ENCODE assay signal across 10 cellular contexts in the genomic region with DNA sequence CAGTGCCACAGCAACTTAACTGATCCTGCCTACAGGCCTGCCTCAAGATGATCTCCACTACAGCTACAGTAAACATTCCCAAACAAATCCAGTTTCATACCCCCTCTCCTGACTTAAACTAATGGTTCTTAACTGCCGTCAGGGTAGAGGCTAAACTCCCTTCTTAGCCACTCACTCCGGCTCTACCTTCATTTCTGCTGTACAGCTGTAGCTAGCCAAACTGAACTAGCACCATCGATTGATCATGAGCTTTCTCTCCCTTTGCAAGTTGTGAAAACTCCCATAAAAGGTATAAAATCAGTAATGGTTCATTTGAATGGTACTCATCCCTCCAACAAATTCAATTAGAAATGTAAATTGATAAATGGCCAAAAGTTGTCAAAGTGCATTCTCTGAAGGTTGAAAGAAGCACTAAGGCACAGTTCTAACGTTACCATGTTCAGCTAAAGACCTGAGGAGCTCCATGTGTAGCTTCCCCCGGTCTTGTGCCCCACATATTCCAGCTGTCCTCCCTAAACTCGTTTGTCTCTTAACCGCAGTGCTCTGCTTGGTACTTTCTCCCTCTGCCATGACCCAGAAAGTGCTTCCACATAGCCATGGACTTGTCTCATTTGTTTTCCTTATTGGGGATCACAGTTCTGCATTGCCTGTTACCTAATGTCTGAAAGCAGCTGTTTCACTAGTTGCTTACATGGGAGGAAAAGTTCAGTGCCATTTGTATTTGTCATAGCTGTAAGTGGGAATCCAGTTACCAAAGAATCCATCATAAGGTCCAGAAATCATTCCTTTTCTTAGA. TPM values are rescaled to one million over a fixed set of nuclear protein-coding genes. Genes with fewer than 3 reads are reported as not detected.
A peak's percentile ranks its signal among the peaks of the same experiment; 100 is the strongest.
DNase-seq lines count a peak whose midpoint lies in the region; ATAC-seq, FAIRE-seq and TF ChIP-seq lines count a peak whose summit lies in the region.
"Had no signal": no experiment of that assay in that cellular context is flagged by ENCODE, and none has a peak within 500 bp of the region (broad histone marks: within the 10 kb centered on the region; RNA-seq: fewer than 3 reads in every experiment).

No MANE protein-coding gene starts in this region.

- H2AFZ ChIP-seq in HepG2 (ENCODE audit: low read length): no peak overlapping the region

- no peaks in the 10 kb centered on the region for H3K9me3 ChIP-seq in HepG2 (ENCODE audit: low read length)
- H3K9me3 ChIP-seq in right lobe of liver: no peaks in the 10 kb centered on the region
- H3K9me3 ChIP-seq in Panc1 (ENCODE audit: control insufficient read depth, insufficient read depth, low read depth, low read length): no peaks in the 10 kb centered on the region

- CTCF ChIA-PET in HepG2 (lab: Yijun Ruan, JAX; ENCODE audit: low intra/inter-chr PET ratio, low total read pairs): no interaction called here
- CTCF ChIA-PET in Panc1 (lab: Charles Lee): interaction anchor here (0.6 kb wide), 1 partner anchor 61 kb away, joined by 7 read pairs; no protein-coding TSS in a partner anchor

- H3K9ac ChIP-seq in HepG2 (ENCODE audit: insufficient read depth, low read depth, low read length): no peak overlapping the region

- H3K4me3 ChIP-seq in HepG2 (replicated peaks in 1 of 3; ENCODE audit: insufficient read depth in 1 of 3, low read depth in 2 of 3, low read length in 3 of 3) (no peak overlapping the region), right lobe of liver (no peak overlapping the region), Panc1 (ENCODE audit: low read depth in 2 of 2, low read length in 2 of 2) (no peak overlapping the region)

- H3K36me3 ChIP-seq in HepG2 (replicated peaks in 1 of 2; ENCODE audit: control insufficient read depth in 1 of 2, insufficient read depth in 2 of 2, low read length in 2 of 2): peaks cover 8 to 38% of the 10 kb centered on the region in 2 experiments
- peaks cover 0 to 47% (median 22%) of the 10 kb centered on the region in 4 donors for H3K36me3 ChIP-seq in right lobe of liver
- H3K36me3 ChIP-seq in Panc1 (ENCODE audit: control insufficient read depth, insufficient read depth, low read length): peaks cover 37% of the 10 kb centered on the region

- ATAC-seq in HepG2: peak; percentile 14; the same call in 2 of the 3 replicates
- no peak for ATAC-seq in right lobe of liver
- ATAC-seq in Panc1: peak; percentile 57
- no peak for ATAC-seq in HG02642 (IDR thresholded peaks at IDR 0.05; ENCODE audit: poor library complexity, unreplicated experiment)

- 90% methylated on average over 7 of the region's 7 CpGs for WGBS in HepG2 (ENCODE audit: low lambda C conversion rate)
- 82% methylated on average over 7 of the region's 7 CpGs for WGBS in right lobe of liver (ENCODE audit: insufficient coverage, low coverage, low lambda C conversion rate, missing lambda C conversion rate)

- TF ChIP-seq CTCF in HepG2 (CRISPR knock-in tag; IDR thresholded peaks at IDR 0.05) (no peak), right lobe of liver (IDR thresholded peaks at IDR 0.05) (no peak), Panc1 (IDR thresholded peaks at IDR 0.05) (no peak), GM13976 (IDR thresholded peaks at IDR 0.05; ENCODE audit: borderline replicate concordance, control extremely low read depth, extremely low read depth, insufficient read depth, missing control alignments) (no peak)

- no peak overlapping the region for H3K4me2 ChIP-seq in HepG2 (ENCODE audit: low read depth, low read length)

- in situ Hi-C loops in HepG2 (cut with HindIII; ENCODE audit: extremely low pct_ligation_motif_present, low pct_unique_long_range_greater_than_20kb): no loop called here
- in situ Hi-C loops in Panc1 (cut with HindIII; ENCODE audit: low pct_unique_long_range_greater_than_20kb, low sequenced_read_pairs): no loop called here
- in situ Hi-C loops in GM13976 (cut with MboI; ENCODE audit: low sequenced_read_pairs, unreplicated experiment): no loop called here

- no peak overlapping the region for H3K27ac ChIP-seq in HepG2 (ENCODE audit: extremely low read length, insufficient read depth, low read length)
- H3K27ac ChIP-seq in right lobe of liver: no peak overlapping the region
- no peak overlapping the region for H3K27ac ChIP-seq in Panc1 (ENCODE audit: low read length)

- TF ChIP-seq RAD21 in HepG2 (CRISPR knock-in tag; IDR thresholded peaks at IDR 0.05): no peak

- H3K27me3 ChIP-seq in HepG2 (ENCODE audit: control insufficient read depth in 1 of 2, insufficient read depth in 2 of 2, low read length in 2 of 2) (no peaks in the 10 kb centered on the region), right lobe of liver (no peaks in the 10 kb centered on the region), Panc1 (ENCODE audit: control insufficient read depth, insufficient read depth, low read length) (no peaks in the 10 kb centered on the region)

- no peak for DNase-seq in HepG2 (ENCODE audit: low spot score)
- DNase-seq in right lobe of liver: no peak
- DNase-seq in Panc1 (ENCODE audit: low read depth, low spot score): no peak
- peak; percentile 62 for DNase-seq in fibroblast of gingiva (ENCODE audit: low read depth)
- no peak for DNase-seq in frontal cortex (ENCODE audit: low spot score in 2 of 2)
- no peak for DNase-seq in GM13976 (ENCODE audit: low spot score)
- no peak for DNase-seq in NCI-H146 (lab: John Stamatoyannopoulos, UW)
- DNase-seq: NCI-H1092 treated with DMSO at 0.1 percent for 48 hours, right cardiac atrium had no signal

- H3K79me2 ChIP-seq in HepG2 (ENCODE audit: insufficient read depth, low read length): no peaks in the 10 kb centered on the region

- intact Hi-C loops in HepG2 (cut with micrococcal nuclease; ENCODE audit: unreplicated experiment) (no loop called here), right lobe of liver (cut with DNase I) (no loop called here), Panc1 (cut with micrococcal nuclease; ENCODE audit: unreplicated experiment) (no loop called here)

- POLR2A ChIA-PET in HepG2 (lab: Yijun Ruan, JAX): no interaction called here
- POLR2A ChIA-PET in Panc1 (lab: Charles Lee): no interaction called here

- H3K4me1 ChIP-seq in HepG2 (ENCODE audit: insufficient read depth, low read length) (no peaks in the 10 kb centered on the region), right lobe of liver (no peaks in the 10 kb centered on the region), Panc1 (ENCODE audit: control insufficient read depth, insufficient read depth, low read length) (no peaks in the 10 kb centered on the region)

- BruUV-seq in HepG2 (replicated peaks; lab: Mats Ljungman, UMichigan): no TSS peak
- BruUV-seq in Panc1 (replicated peaks; lab: Mats Ljungman, UMichigan): no TSS peak

- H4K20me1 ChIP-seq in HepG2 (ENCODE audit: insufficient read depth, low read length): peaks cover 3% of the 10 kb centered on the region; the same call in 1 of the 2 replicates

- TF ChIP-seq POLR2A in HepG2 (IDR thresholded peaks at IDR 0.05; ENCODE audit: insufficient read depth in 1 of 2, low read depth in 2 of 2, low read length in 2 of 2) (no peak), right lobe of liver (IDR thresholded peaks at IDR 0.05) (no peak)

- no peak for FAIRE-seq in HepG2 (lab: Jason Lieb, UNC)
- FAIRE-seq in frontal cortex (lab: Jason Lieb, UNC): no peak

- TF ChIP-seq EP300 in HepG2 (IDR thresholded peaks at IDR 0.05; ENCODE audit: low read depth in 2 of 2, low read length in 2 of 2) (no peak), HepG2 (CRISPR knock-in tag; IDR thresholded peaks at IDR 0.05; ENCODE audit: borderline replicate concordance) (no peak)

TF ChIP-seq in HepG2, 621 proteins besides CTCF, POLR2A, EP300 and RAD21 (continues in another document):
- TF ChIP-seq KLF9 (CRISPR knock-in tag; IDR thresholded peaks at IDR 0.05; ENCODE audit: low read depth) (no peak), AGO2 (optimal IDR thresholded peaks at IDR 0.05; ENCODE audit: low read depth, low read length) (no peak)
- TF ChIP-seq, protein P1, sequence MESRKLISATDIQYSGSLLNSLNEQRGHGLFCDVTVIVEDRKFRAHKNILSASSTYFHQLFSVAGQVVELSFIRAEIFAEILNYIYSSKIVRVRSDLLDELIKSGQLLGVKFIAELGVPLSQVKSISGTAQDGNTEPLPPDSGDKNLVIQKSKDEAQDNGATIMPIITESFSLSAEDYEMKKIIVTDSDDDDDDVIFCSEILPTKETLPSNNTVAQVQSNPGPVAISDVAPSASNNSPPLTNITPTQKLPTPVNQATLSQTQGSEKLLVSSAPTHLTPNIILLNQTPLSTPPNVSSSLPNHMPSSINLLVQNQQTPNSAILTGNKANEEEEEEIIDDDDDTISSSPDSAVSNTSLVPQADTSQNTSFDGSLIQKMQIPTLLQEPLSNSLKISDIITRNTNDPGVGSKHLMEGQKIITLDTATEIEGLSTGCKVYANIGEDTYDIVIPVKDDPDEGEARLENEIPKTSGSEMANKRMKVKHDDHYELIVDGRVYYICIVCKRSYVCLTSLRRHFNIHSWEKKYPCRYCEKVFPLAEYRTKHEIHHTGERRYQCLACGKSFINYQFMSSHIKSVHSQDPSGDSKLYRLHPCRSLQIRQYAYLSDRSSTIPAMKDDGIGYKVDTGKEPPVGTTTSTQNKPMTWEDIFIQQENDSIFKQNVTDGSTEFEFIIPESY (CRISPR knock-in tag; IDR thresholded peaks at IDR 0.05): no peak

RNA-seq across cellular contexts. Expression of a gene that starts 49.8 kb away (rescaled TPM):
- total RNA-seq in HepG2 (2016; rRNA removed; fragmentation: Illumina TruSeq; extraction: Trizol) (211 and 292 TPM in 2 replicates), right lobe of liver (10 to 100 TPM; 32.6 to 51.0 (median 39.5) TPM), Panc1 (2021; ENCODE audit: unreplicated experiment) (180 TPM), frontal cortex (257 TPM)
- 16.1 and 20.6 TPM in 2 replicates for total RNA-seq in HepG2 (2016; cell fraction: cytosol; rRNA removed; fragmentation: Illumina TruSeq; extraction: Trizol; ENCODE audit: low read depth)
- total RNA-seq in HepG2 (2016; cell fraction: insoluble cytoplasmic fraction; rRNA removed; fragmentation: Illumina TruSeq; extraction: Trizol): 213 and 291 TPM in 2 replicates
- total RNA-seq in HepG2 (2016; cell fraction: membrane; rRNA removed; fragmentation: Illumina TruSeq; extraction: Trizol): 42.1 and 50.4 TPM in 2 replicates
- 202 and 214 TPM in 2 replicates for total RNA-seq in HepG2 (2016; cell fraction: nucleus; rRNA removed; fragmentation: Illumina TruSeq; extraction: Trizol)
- 73.0 and 84.8 TPM in 2 replicates for polyA plus RNA-seq in HepG2 (2011; rRNA removed)
- 58.2 and 75.5 TPM in 2 replicates for polyA plus RNA-seq in HepG2 (2011; cell fraction: cytosol; rRNA removed)
- 60.1 and 67.7 TPM in 2 replicates for polyA plus RNA-seq in HepG2 (2011; cell fraction: nucleus; rRNA removed)
- 68.2 and 72.8 TPM in 2 replicates for polyA plus RNA-seq in HepG2 (2012)
- polyA plus RNA-seq in HepG2 (2016; cell fraction: cytosol; fragmentation: Illumina TruSeq; extraction: Trizol; ENCODE audit: low read depth): 10.6 and 12.5 TPM in 2 replicates
- polyA plus RNA-seq in HepG2 (2016; cell fraction: insoluble cytoplasmic fraction; fragmentation: Illumina TruSeq; extraction: Trizol; ENCODE audit: low read depth): 227 and 240 TPM in 2 replicates
- 25.1 and 29.4 TPM in 2 replicates for polyA plus RNA-seq in HepG2 (2016; cell fraction: membrane; fragmentation: Illumina TruSeq; extraction: Trizol; ENCODE audit: low read depth)
- 148 and 178 TPM in 2 replicates for polyA plus RNA-seq in HepG2 (2016; cell fraction: nucleus; fragmentation: Illumina TruSeq; extraction: Trizol; ENCODE audit: insufficient read depth, low read depth)
- 84.1 and 281 TPM in 2 replicates for polyA minus RNA-seq in HepG2 (2011; rRNA and poly(A)+ RNA removed; ENCODE audit: low replicate concordance)
- polyA minus RNA-seq in HepG2 (2011; cell fraction: cytosol; rRNA and poly(A)+ RNA removed): 66.0 and 78.2 TPM in 2 replicates
- polyA minus RNA-seq in HepG2 (2011; cell fraction: nucleus; rRNA and poly(A)+ RNA removed): 231 and 260 TPM in 2 replicates
- 91.0 TPM for polyA plus RNA-seq in Panc1 (2012; ENCODE audit: insufficient read length)

Comparison
In these comparisons a context has a peak if more than half of its experiments do, and no peak if none do; other contexts are left out.
1. ATAC-seq: peak in HepG2 (single experiment) and Panc1 (single experiment); none in right lobe of liver (0 of 4) and HG02642 (single experiment).